1 cellular context compared by ENCODE assay signal in genomic region chr10:649798-650690, GRCh38.
A peak's percentile ranks its signal among the peaks of the same experiment; 100 is the strongest.
TF ChIP-seq lines count a peak whose summit lies in the region.

No MANE protein-coding gene starts in this region.

TF ChIP-seq in HepG2, 621 proteins besides CTCF, POLR2A, EP300 and RAD21 (continued from another document and continues in another):
- TF ChIP-seq, protein P1, sequence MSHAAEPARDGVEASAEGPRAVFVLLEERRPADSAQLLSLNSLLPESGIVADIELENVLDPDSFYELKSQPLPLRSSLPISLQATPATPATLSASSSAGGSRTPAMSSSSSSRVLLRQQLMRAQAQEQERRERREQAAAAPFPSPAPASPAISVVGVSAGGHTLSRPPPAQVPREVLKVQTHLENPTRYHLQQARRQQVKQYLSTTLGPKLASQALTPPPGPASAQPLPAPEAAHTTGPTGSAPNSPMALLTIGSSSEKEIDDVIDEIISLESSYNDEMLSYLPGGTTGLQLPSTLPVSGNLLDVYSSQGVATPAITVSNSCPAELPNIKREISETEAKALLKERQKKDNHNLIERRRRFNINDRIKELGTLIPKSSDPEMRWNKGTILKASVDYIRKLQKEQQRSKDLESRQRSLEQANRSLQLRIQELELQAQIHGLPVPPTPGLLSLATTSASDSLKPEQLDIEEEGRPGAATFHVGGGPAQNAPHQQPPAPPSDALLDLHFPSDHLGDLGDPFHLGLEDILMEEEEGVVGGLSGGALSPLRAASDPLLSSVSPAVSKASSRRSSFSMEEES (CRISPR knock-in tag; IDR thresholded peaks at IDR 0.05) = peak; percentile 72
- TF ChIP-seq ZNF792 (CRISPR knock-in tag; IDR thresholded peaks at IDR 0.05) (peak; percentile 40; the same call in 1 of the 2 replicates), PITX1 (CRISPR knock-in tag; IDR thresholded peaks at IDR 0.05) (0 out of 2 replicates have a peak, but pooled peaks have one; percentile 7), NFE2L1 (CRISPR knock-in tag; IDR thresholded peaks at IDR 0.05; ENCODE audit: borderline replicate concordance) (0 out of 2 replicates have a peak, but pooled peaks have one; percentile 52), THAP9 (CRISPR knock-in tag; IDR thresholded peaks at IDR 0.05; ENCODE audit: borderline replicate concordance) (0 out of 2 replicates have a peak, but pooled peaks have one; percentile 36), RBFOX2 (IDR thresholded peaks at IDR 0.05; ENCODE audit: low read depth, low read length) (peak; percentile 48; the same call in 1 of the 2 replicates), ZNF12 (CRISPR knock-in tag; IDR thresholded peaks at IDR 0.05) (peak; percentile 93), YY1 (IDR thresholded peaks at IDR 0.05; ENCODE audit: insufficient read depth, insufficient replicate concordance, low read depth, low read length) (no peak), ASH2L (IDR thresholded peaks at IDR 0.05; ENCODE audit: insufficient read length, low read depth, low read length) (peak; percentile 62), TFAP4 (IDR thresholded peaks at IDR 0.05; ENCODE audit: borderline replicate concordance, low read depth) (peak; percentile 70; the same call in 1 of the 2 replicates), ZNF558 (CRISPR knock-in tag; IDR thresholded peaks at IDR 0.05; ENCODE audit: borderline replicate concordance) (peak; percentile 74; the same call in 1 of the 2 replicates), ARHGAP35 (CRISPR knock-in tag; IDR thresholded peaks at IDR 0.05; ENCODE audit: borderline replicate concordance) (no peak), ZNF431 (CRISPR knock-in tag; IDR thresholded peaks at IDR 0.05; ENCODE audit: borderline replicate concordance, low read depth) (0 out of 2 replicates have a peak, but pooled peaks have one; percentile 56), ZNF276 (CRISPR knock-in tag; IDR thresholded peaks at IDR 0.05; ENCODE audit: low read depth) (0 out of 2 replicates have a peak, but pooled peaks have one; percentile 76), ZMYM2 (CRISPR knock-in tag; IDR thresholded peaks at IDR 0.05) (0 out of 2 replicates have a peak, but pooled peaks have one; percentile 41), ZFY (CRISPR knock-in tag; IDR thresholded peaks at IDR 0.05) (peak; percentile 47), ZNF263 (CRISPR knock-in tag; IDR thresholded peaks at IDR 0.05) (peak; percentile 67), ZNF503 (CRISPR knock-in tag; IDR thresholded peaks at IDR 0.05) (no peak; the same call in 1 of the 2 replicates), SETDB1 (CRISPR knock-in tag; IDR thresholded peaks at IDR 0.05; ENCODE audit: borderline replicate concordance) (peak; percentile 77; the same call in 1 of the 2 replicates), SRY (CRISPR knock-in tag; IDR thresholded peaks at IDR 0.05) (peak; percentile 85; the same call in 1 of the 2 replicates), NFKBIZ (CRISPR knock-in tag; IDR thresholded peaks at IDR 0.05) (0 out of 2 replicates have a peak, but pooled peaks have one; percentile 36), ZFX (CRISPR knock-in tag; IDR thresholded peaks at IDR 0.05; ENCODE audit: low read depth) (peak; percentile 63), SOX6 (IDR thresholded peaks at IDR 0.05) (no peak), SOX6 (CRISPR knock-in tag; IDR thresholded peaks at IDR 0.05) (peak; percentile 47), ZNF569 (CRISPR knock-in tag; IDR thresholded peaks at IDR 0.05; ENCODE audit: borderline replicate concordance) (no peak), NR1H2 (CRISPR knock-in tag; IDR thresholded peaks at IDR 0.05; ENCODE audit: borderline replicate concordance, low read depth) (no peak), KLF6 (CRISPR knock-in tag; IDR thresholded peaks at IDR 0.05) (0 out of 2 replicates have a peak, but pooled peaks have one; percentile 48), FIP1L1 (IDR thresholded peaks at IDR 0.05; ENCODE audit: borderline replicate concordance, insufficient read depth, low read depth, low read length) (no peak), TBX2 (CRISPR knock-in tag; IDR thresholded peaks at IDR 0.05; ENCODE audit: borderline replicate concordance) (peak; percentile 61; the same call in 1 of the 2 replicates), TCF7 (IDR thresholded peaks at IDR 0.05; ENCODE audit: low read depth) (peak; percentile 44; the same call in 1 of the 2 replicates), XRCC5 (optimal IDR thresholded peaks at IDR 0.05; ENCODE audit: low read length) (peak; percentile 27), MLX (CRISPR knock-in tag; IDR thresholded peaks at IDR 0.05) (0 out of 2 replicates have a peak, but pooled peaks have one; percentile 30), ZNF501 (CRISPR knock-in tag; IDR thresholded peaks at IDR 0.05) (peak; percentile 77; the same call in 1 of the 2 replicates), SAP130 (CRISPR knock-in tag; IDR thresholded peaks at IDR 0.05; ENCODE audit: low read depth) (peak; percentile 67), ZSCAN20 (CRISPR knock-in tag; IDR thresholded peaks at IDR 0.05; ENCODE audit: borderline replicate concordance) (0 out of 2 replicates have a peak, but pooled peaks have one; percentile 20), SP4 (CRISPR knock-in tag; IDR thresholded peaks at IDR 0.05) (0 out of 2 replicates have a peak, but pooled peaks have one; percentile 36), PPARG (CRISPR knock-in tag; conservative IDR thresholded peaks at IDR 0.05) (0 out of 2 replicates have a peak, but pooled peaks have one; percentile 25), NBN (conservative IDR thresholded peaks at IDR 0.05) (no peak), TOE1 (CRISPR knock-in tag; IDR thresholded peaks at IDR 0.05) (no peak), CENPX (CRISPR knock-in tag; IDR thresholded peaks at IDR 0.05) (no peak), MEF2D (CRISPR knock-in tag; IDR thresholded peaks at IDR 0.05) (peak; percentile 36; the same call in 1 of the 2 replicates), ZNF24 (IDR thresholded peaks at IDR 0.05) (no peak), KDM2A (CRISPR knock-in tag; IDR thresholded peaks at IDR 0.05; ENCODE audit: borderline replicate concordance, low read depth) (0 out of 2 replicates have a peak, but pooled peaks have one; percentile 40), ZNF574 (CRISPR knock-in tag; IDR thresholded peaks at IDR 0.05) (peak; percentile 45)
- TF ChIP-seq, protein P2, sequence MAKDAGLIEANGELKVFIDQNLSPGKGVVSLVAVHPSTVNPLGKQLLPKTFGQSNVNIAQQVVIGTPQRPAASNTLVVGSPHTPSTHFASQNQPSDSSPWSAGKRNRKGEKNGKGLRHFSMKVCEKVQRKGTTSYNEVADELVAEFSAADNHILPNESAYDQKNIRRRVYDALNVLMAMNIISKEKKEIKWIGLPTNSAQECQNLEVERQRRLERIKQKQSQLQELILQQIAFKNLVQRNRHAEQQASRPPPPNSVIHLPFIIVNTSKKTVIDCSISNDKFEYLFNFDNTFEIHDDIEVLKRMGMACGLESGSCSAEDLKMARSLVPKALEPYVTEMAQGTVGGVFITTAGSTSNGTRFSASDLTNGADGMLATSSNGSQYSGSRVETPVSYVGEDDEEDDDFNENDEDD (CRISPR knock-in tag; IDR thresholded peaks at IDR 0.05; ENCODE audit: borderline replicate concordance) = peak; percentile 41; the same call in 1 of the 2 replicates
- TF ChIP-seq, protein P3, sequence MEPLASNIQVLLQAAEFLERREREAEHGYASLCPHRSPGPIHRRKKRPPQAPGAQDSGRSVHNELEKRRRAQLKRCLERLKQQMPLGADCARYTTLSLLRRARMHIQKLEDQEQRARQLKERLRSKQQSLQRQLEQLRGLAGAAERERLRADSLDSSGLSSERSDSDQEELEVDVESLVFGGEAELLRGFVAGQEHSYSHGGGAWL (CRISPR knock-in tag; IDR thresholded peaks at IDR 0.05) = peak; percentile 64; the same call in 1 of the 2 replicates
- TF ChIP-seq, protein P4, sequence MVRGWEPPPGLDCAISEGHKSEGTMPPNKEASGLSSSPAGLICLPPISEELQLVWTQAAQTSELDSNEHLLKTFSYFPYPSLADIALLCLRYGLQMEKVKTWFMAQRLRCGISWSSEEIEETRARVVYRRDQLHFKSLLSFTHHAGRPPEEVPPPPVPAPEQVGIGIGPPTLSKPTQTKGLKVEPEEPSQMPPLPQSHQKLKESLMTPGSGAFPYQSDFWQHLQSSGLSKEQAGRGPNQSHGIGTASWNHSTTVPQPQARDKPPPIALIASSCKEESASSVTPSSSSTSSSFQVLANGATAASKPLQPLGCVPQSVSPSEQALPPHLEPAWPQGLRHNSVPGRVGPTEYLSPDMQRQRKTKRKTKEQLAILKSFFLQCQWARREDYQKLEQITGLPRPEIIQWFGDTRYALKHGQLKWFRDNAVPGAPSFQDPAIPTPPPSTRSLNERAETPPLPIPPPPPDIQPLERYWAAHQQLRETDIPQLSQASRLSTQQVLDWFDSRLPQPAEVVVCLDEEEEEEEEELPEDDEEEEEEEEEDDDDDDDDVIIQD (CRISPR knock-in tag; IDR thresholded peaks at IDR 0.05; ENCODE audit: low read depth) = peak; percentile 53; the same call in 1 of the 2 replicates
- TF ChIP-seq, protein P5, sequence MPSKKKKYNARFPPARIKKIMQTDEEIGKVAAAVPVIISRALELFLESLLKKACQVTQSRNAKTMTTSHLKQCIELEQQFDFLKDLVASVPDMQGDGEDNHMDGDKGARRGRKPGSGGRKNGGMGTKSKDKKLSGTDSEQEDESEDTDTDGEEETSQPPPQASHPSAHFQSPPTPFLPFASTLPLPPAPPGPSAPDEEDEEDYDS (CRISPR knock-in tag; IDR thresholded peaks at IDR 0.05) = peak; percentile 71
